8 cellular contexts compared by ENCODE assay signal in the genomic region with DNA sequence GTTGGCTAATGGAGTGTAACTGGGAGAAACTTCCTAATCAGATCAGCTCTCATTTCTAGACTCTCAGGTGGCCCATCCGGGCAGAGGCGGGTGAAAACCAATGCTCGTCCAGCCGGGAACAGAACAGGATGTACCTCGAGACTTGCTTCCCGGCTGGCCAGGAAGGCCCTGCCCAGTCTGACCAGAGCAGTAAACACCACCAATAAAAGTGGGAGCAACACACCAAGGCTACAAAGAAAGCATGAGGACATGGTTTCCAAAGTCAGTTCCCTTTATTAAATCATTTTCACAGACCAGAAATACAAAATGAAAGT. TPM values are rescaled to one million over a fixed set of nuclear protein-coding genes. Genes with fewer than 3 reads are reported as not detected.
DNase-seq lines count a peak whose midpoint lies in the region; ATAC-seq and TF ChIP-seq lines count a peak whose summit lies in the region.

No MANE protein-coding gene starts in this region.

- DNase-seq in CD4-positive, CD25-positive, alpha-beta regulatory T cell: no peak
- DNase-seq in brain microvascular endothelial cell (no peak), tibial nerve (ENCODE audit: low spot score in 2 of 2) (peak in 1 of 2 donors; percentile 42)
- no peak for DNase-seq in activated CD4-positive, alpha-beta T cell treated with anti-CD3 and anti-CD28 coated beads, Interleukin-2, amount 50 U/mL, for 48 hours

- no peaks in the 10 kb centered on the region for H3K27me3 Mint-ChIP-seq in CD4-positive, CD25-positive, alpha-beta regulatory T cell

- peak overlapping the region; percentile 89 to 94 (median 90) for H3K4me3 Mint-ChIP-seq in CD4-positive, CD25-positive, alpha-beta regulatory T cell

- no peak for ATAC-seq in CD4-positive, CD25-positive, alpha-beta regulatory T cell (ENCODE audit: low read depth in 2 of 2)
- ATAC-seq in HG02571 (IDR thresholded peaks at IDR 0.05; ENCODE audit: unreplicated experiment) (no peak), HG03521 (IDR thresholded peaks at IDR 0.05; ENCODE audit: unreplicated experiment) (no peak)

- H3K27ac ChIP-seq in CD4-positive, CD25-positive, alpha-beta regulatory T cell (ENCODE audit: insufficient read depth, low read length, poor library complexity, severe bottlenecking): peak overlapping the region; percentile 83
- peak overlapping the region; percentile 99 for H3K27ac ChIP-seq in HUES48 (ENCODE audit: low read depth, low read length)
- H3K27ac ChIP-seq in brain microvascular endothelial cell: peak overlapping the region; percentile 96
- H3K27ac ChIP-seq in liver (ENCODE audit: low read depth in 1 of 2, low read length in 2 of 2): peak overlapping the region; percentile 92 to 94
- peak overlapping the region; percentile 93 to 98 (median 96) for H3K27ac ChIP-seq in tibial nerve

- H3K27ac Mint-ChIP-seq in CD4-positive, CD25-positive, alpha-beta regulatory T cell: peak overlapping the region; percentile 97 to 98 (median 98)

- H3K27me3 ChIP-seq in CD4-positive, CD25-positive, alpha-beta regulatory T cell (ENCODE audit: control insufficient read depth, insufficient read depth, low read length): no peaks in the 10 kb centered on the region
- H3K27me3 ChIP-seq in HUES48 (ENCODE audit: control insufficient read depth, insufficient read depth, low read length): no peaks in the 10 kb centered on the region
- H3K27me3 ChIP-seq in brain microvascular endothelial cell (replicated peaks): no peaks in the 10 kb centered on the region
- no peaks in the 10 kb centered on the region for H3K27me3 ChIP-seq in liver (ENCODE audit: control insufficient read depth in 4 of 4, insufficient read depth in 4 of 4, low read length in 3 of 4)
- H3K27me3 ChIP-seq in tibial nerve: no peaks in the 10 kb centered on the region

- WGBS in liver: 14% methylated on average over 6 of the region's 6 CpGs
- WGBS in tibial nerve, 2 donors: 13 to 19% methylated on average over 6 of the region's 6 CpGs

- peak overlapping the region; percentile 96 for H3K9ac ChIP-seq in HUES48 (ENCODE audit: low read depth, low read length)
- H3K9ac ChIP-seq in liver (ENCODE audit: low read depth in 1 of 2, low read length in 2 of 2): peak overlapping the region; percentile 72

- in situ Hi-C loops in brain microvascular endothelial cell (cut with HindIII; ENCODE audit: low pct_ligation_motif_present, low sequenced_read_pairs): no loop called here

- TF ChIP-seq EP300 in tibial nerve (IDR thresholded peaks at IDR 0.05): peak; percentile 30 to 50

- H3K4me1 ChIP-seq in CD4-positive, CD25-positive, alpha-beta regulatory T cell (ENCODE audit: control insufficient read depth, insufficient read depth, low read length, poor library complexity, severe bottlenecking): peaks cover 19% of the 10 kb centered on the region
- H3K4me1 ChIP-seq in HUES48 (ENCODE audit: control insufficient read depth, insufficient read depth, low read length) (peaks cover 34% of the 10 kb centered on the region), liver (ENCODE audit: control insufficient read depth in 4 of 4, insufficient read depth in 4 of 4, low read length in 3 of 4) (peaks cover 7 to 47% (median 41%) of the 10 kb centered on the region in 4 donors), tibial nerve (peaks cover 0 to 50% (median 30%) of the 10 kb centered on the region in 4 donors)

- TF ChIP-seq CTCF in brain microvascular endothelial cell (IDR thresholded peaks at IDR 0.05; ENCODE audit: low read depth, low read length, missing control alignments) (no peak), liver (IDR thresholded peaks at IDR 0.05; ENCODE audit: low read depth, low read length, missing input control) (no peak), tibial nerve (IDR thresholded peaks at IDR 0.05) (no peak)

- no peaks in the 10 kb centered on the region for H3K9me3 Mint-ChIP-seq in CD4-positive, CD25-positive, alpha-beta regulatory T cell

- peaks cover 36% of the 10 kb centered on the region for H3K36me3 ChIP-seq in CD4-positive, CD25-positive, alpha-beta regulatory T cell (ENCODE audit: control insufficient read depth, insufficient read depth, low read length)
- H3K36me3 ChIP-seq in HUES48 (ENCODE audit: control insufficient read depth, insufficient read depth, low read length) (peaks cover 60% of the 10 kb centered on the region), brain microvascular endothelial cell (replicated peaks) (peaks cover 46% of the 10 kb centered on the region), liver (ENCODE audit: control insufficient read depth in 4 of 4, insufficient read depth in 3 of 4, low read depth in 1 of 4, low read length in 3 of 4) (peaks cover 4 to 38% (median 18%) of the 10 kb centered on the region in 4 donors), tibial nerve (peaks cover 0 to 50% (median 23%) of the 10 kb centered on the region in 3 donors)

- no peaks in the 10 kb centered on the region for H3K9me3 ChIP-seq in CD4-positive, CD25-positive, alpha-beta regulatory T cell (ENCODE audit: control insufficient read depth in 2 of 2, low read length in 2 of 2)
- no peaks in the 10 kb centered on the region for H3K9me3 ChIP-seq in HUES48 (ENCODE audit: control insufficient read depth, insufficient read depth, low read length)
- no peaks in the 10 kb centered on the region for H3K9me3 ChIP-seq in liver (ENCODE audit: control insufficient read depth in 4 of 4, low read length in 3 of 4)
- no peaks in the 10 kb centered on the region for H3K9me3 ChIP-seq in tibial nerve

- peaks cover 0 to 58% (median 33%) of the 10 kb centered on the region in 4 donors for H3K4me1 Mint-ChIP-seq in CD4-positive, CD25-positive, alpha-beta regulatory T cell

- TF ChIP-seq RAD21 in liver (IDR thresholded peaks at IDR 0.05): no peak

- TF ChIP-seq POLR2A in tibial nerve (IDR thresholded peaks at IDR 0.05): no peak

- H3K4me3 ChIP-seq in CD4-positive, CD25-positive, alpha-beta regulatory T cell (ENCODE audit: low read depth, low read length): peak overlapping the region; percentile 96
- H3K4me3 ChIP-seq in HUES48 (ENCODE audit: low read depth, low read length) (peak overlapping the region; percentile 64), brain microvascular endothelial cell (ENCODE audit: low read depth, low read length) (peak overlapping the region; percentile 78), liver (ENCODE audit: low read depth in 1 of 3, low read length in 3 of 3) (peak overlapping the region; percentile 63 to 82 (median 65)), tibial nerve (peak overlapping the region; percentile 45 to 91 (median 76))

- peaks cover 44% of the 10 kb centered on the region for H3K36me3 Mint-ChIP-seq in CD4-positive, CD25-positive, alpha-beta regulatory T cell

TF ChIP-seq in liver, 16 proteins besides CTCF, POLR2A, EP300 and RAD21:
- TF ChIP-seq FOXA1 (IDR thresholded peaks at IDR 0.05): no peak
- no peak for TF ChIP-seq EGR1 (IDR thresholded peaks at IDR 0.05; ENCODE audit: low read depth in 2 of 2)
- TF ChIP-seq GABPA (IDR thresholded peaks at IDR 0.05 in 1 of 2, conservative IDR thresholded peaks at IDR 0.05 in 1 of 2): peak in 1 of 2 donors; percentile 54
- no peak for TF ChIP-seq REST (IDR thresholded peaks at IDR 0.05)

RNA-seq across cellular contexts. Expression of gene TNKS1BP1, which starts 0.9 kb away (rescaled TPM):
- total RNA-seq in CD4-positive, CD25-positive, alpha-beta regulatory T cell: 16.3 TPM
- polyA plus RNA-seq in CD4-positive, CD25-positive, alpha-beta regulatory T cell: 1 to 10 TPM; 1.5 to 4.5 (median 2.0) TPM
- total RNA-seq in liver: 10 to 100 TPM; 28.3 to 61.9 TPM
- polyA plus RNA-seq in liver: 10 to 100 TPM; 32.0 to 67.1 TPM
- total RNA-seq in tibial nerve: 100 to 1,000 TPM; 147 to 238 (median 204) TPM

RNA-seq across cellular contexts. Expression of gene SSRP1, which starts 10.0 kb away (rescaled TPM):
- total RNA-seq in CD4-positive, CD25-positive, alpha-beta regulatory T cell: 54.6 TPM
- polyA plus RNA-seq in CD4-positive, CD25-positive, alpha-beta regulatory T cell: 10 to 100 TPM; 20.5 to 29.5 (median 27.2) TPM
- total RNA-seq in liver: 10 to 100 TPM; 28.5 to 45.3 TPM
- 10 to 100 TPM; 13.9 to 28.2 TPM for polyA plus RNA-seq in liver
- 10 to 100 TPM; 51.0 to 67.5 (median 56.5) TPM for total RNA-seq in tibial nerve

RNA-seq across cellular contexts. Expression of gene P2RX3, which starts 12.5 kb away (rescaled TPM):
- total RNA-seq in CD4-positive, CD25-positive, alpha-beta regulatory T cell: not detected
- not detected for polyA plus RNA-seq in CD4-positive, CD25-positive, alpha-beta regulatory T cell
- under 1 TPM; 0.28 to 0.33 TPM for total RNA-seq in liver
- under 1 TPM; 0.18 TPM for polyA plus RNA-seq in liver
- total RNA-seq in tibial nerve: under 1 TPM in 1 of 4 donors, not detected in 3; 0.22 TPM

RNA-seq across cellular contexts. Expression of gene PRG3, which starts 55.3 kb away (rescaled TPM):
- total RNA-seq in CD4-positive, CD25-positive, alpha-beta regulatory T cell: not detected
- not detected for polyA plus RNA-seq in CD4-positive, CD25-positive, alpha-beta regulatory T cell
- 1 to 10 TPM in 1 of 2 donors, not detected in 1; 4.9 TPM for total RNA-seq in liver
- under 1 TPM in 1 of 2 donors, not detected in 1; 0.22 TPM for polyA plus RNA-seq in liver
- total RNA-seq in tibial nerve: not detected
